ENCODE assay signal across 12 cellular contexts in the genomic region with DNA sequence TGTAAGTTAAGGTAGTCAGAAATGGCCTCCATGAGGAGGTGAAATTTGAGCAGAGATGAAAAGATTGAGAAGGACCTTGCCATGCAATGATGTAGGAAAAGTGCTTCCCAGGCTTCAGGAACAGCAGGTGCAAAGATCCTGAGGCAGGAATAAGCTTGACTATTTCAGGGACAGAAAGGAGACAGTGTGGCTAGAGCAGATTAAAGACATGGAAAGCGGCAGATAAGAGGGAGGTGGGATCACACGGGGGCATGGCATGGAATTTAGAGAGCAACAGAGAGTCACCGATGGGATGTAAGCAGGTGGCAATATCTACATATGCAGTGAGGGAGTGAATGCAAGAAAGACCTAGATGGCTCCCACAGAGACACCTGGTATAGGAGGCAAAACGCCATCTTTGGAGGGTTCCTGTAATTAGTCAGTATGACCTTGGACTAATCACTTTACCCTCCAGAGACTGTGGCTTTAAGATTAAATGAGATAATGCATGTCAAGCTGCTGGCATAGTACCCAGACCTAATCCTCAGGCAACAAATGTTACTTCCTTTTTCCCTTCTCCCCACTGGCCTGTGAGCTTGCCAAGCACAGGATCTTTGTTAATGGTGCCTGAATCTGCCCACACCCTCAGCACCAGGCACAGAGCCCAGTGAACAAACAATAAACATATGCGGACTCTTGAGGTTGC. TPM values are rescaled to one million over a fixed set of nuclear protein-coding genes. Genes with fewer than 3 reads are reported as not detected.
DNase-seq lines count a peak whose midpoint lies in the region; ATAC-seq and TF ChIP-seq lines count a peak whose summit lies in the region.
"Had no signal": no experiment of that assay in that cellular context is flagged by ENCODE, and none has a peak within 500 bp of the region (broad histone marks: within the 10 kb centered on the region; RNA-seq: fewer than 3 reads in every experiment).

No MANE protein-coding gene starts in this region.

- H3K27ac ChIP-seq in GM23338 (ENCODE audit: low read depth), result no peak overlapping the region
- H3K27ac ChIP-seq: KMS-11 had no signal

- no peak overlapping the region for H3K4me3 ChIP-seq in BJ (ENCODE audit: low read depth, low read length)
- H3K4me3 ChIP-seq in astrocyte of the spinal cord (ENCODE audit: low read depth, low read length), result no peak overlapping the region
- H3K4me3 ChIP-seq in GM23338, result no peak overlapping the region

- in situ Hi-C loops in astrocyte of the spinal cord (cut with HindIII; ENCODE audit: low sequenced_read_pairs), result no loop called here

- 0 out of 2 replicates have a peak, but pooled peaks cover 5% of the 10 kb centered on the region for H3K4me1 ChIP-seq in GM23338 (ENCODE audit: insufficient read depth)

- POLR2A ChIA-PET in BJ (lab: Charles Lee), result no interaction called here

- peaks cover 8% of the 10 kb centered on the region; the same call in 2 of the 3 replicates for H3K4me1 Mint-ChIP-seq in GM23338

- H3K4me2 ChIP-seq in GM23338, result no peak overlapping the region
- H3K4me2 ChIP-seq: KMS-11 had no signal

- TF ChIP-seq CTCF in BJ (IDR thresholded peaks at IDR 0.05; ENCODE audit: insufficient read depth, low read depth, low read length) (no peak), astrocyte of the spinal cord (IDR thresholded peaks at IDR 0.05; ENCODE audit: low read depth, low read length) (no peak), GM23338 (conservative IDR thresholded peaks at IDR 0.05; ENCODE audit: low read depth in 2 of 2) (no peak)

- no peaks in the 10 kb centered on the region for H3K9me3 Mint-ChIP-seq in GM23338
- H3K9me3 Mint-ChIP-seq: nephron had no signal

- peaks cover 27% of the 10 kb centered on the region for H3K27me3 ChIP-seq in BJ (ENCODE audit: control insufficient read depth, insufficient read depth, low read length)
- no peaks in the 10 kb centered on the region for H3K27me3 ChIP-seq in GM23338 (ENCODE audit: insufficient read depth)

- CTCF ChIA-PET in BJ (lab: Yijun Ruan, JAX), result interaction anchor here (0.6 to 1.3 kb wide), 10 partner anchors 12 to 114 kb away, joined by 3 to 6 read pairs (median 3); partner anchors contain the start of gene ACER3

- no peaks in the 10 kb centered on the region for H3F3A ChIP-seq in GM23338 (replicated peaks; ENCODE audit: low read depth)

- no peaks in the 10 kb centered on the region for H3K36me3 Mint-ChIP-seq in GM23338 (ENCODE audit: low read depth)

- H3K27ac Mint-ChIP-seq in GM23338, result no peak overlapping the region
- H3K27ac Mint-ChIP-seq: nephron had no signal

- H3K4me3 Mint-ChIP-seq in GM23338, result no peak overlapping the region
- H3K4me3 Mint-ChIP-seq: nephron had no signal

- H3K79me2 ChIP-seq in GM23338 (replicated peaks; ENCODE audit: insufficient read depth), result no peaks in the 10 kb centered on the region

- no peaks in the 10 kb centered on the region for H4K20me1 ChIP-seq in GM23338 (replicated peaks; ENCODE audit: insufficient read depth)

- no peaks in the 10 kb centered on the region for H3K36me3 ChIP-seq in BJ (ENCODE audit: control insufficient read depth, insufficient read depth, low read length)
- H3K36me3 ChIP-seq in GM23338 (ENCODE audit: insufficient read depth), result no peaks in the 10 kb centered on the region

- DNase-seq in BJ (ENCODE audit: low read depth) (peak; percentile 59), NCI-H1092 treated with DMSO at 0.1 percent for 48 hours (lab: John Stamatoyannopoulos, UW) (peak; percentile 97), astrocyte of the spinal cord (ENCODE audit: low read depth, low spot score) (peak; percentile 58), lung microvascular endothelial cell (ENCODE audit: low read depth in 2 of 2) (peak; percentile 40 to 49), GM23338 (ENCODE audit: low spot score) (no peak), iPS-NIHi7 (ENCODE audit: extremely low spot score) (no peak)
- no peak for DNase-seq in stimulated activated CD4-positive, alpha-beta T cell treated with anti-CD3 and anti-CD28 coated beads, Interleukin-4, amount 100 ng/mL, for 24 hours
- DNase-seq: activated CD4-positive, CD25-positive, alpha-beta regulatory T cell; GDM1 had no signal

- H2AFZ ChIP-seq in GM23338, result no peak overlapping the region

- peaks cover 3% of the 10 kb centered on the region for H3K27me3 Mint-ChIP-seq in GM23338 (ENCODE audit: insufficient read depth, low read depth, poor library complexity)

- no peaks in the 10 kb centered on the region for H3K9me2 ChIP-seq in GM23338 (ENCODE audit: insufficient read depth)

- ATAC-seq in GM23338 (no peak), HG03045 (IDR thresholded peaks at IDR 0.05; ENCODE audit: unreplicated experiment) (no peak)

TF ChIP-seq in GM23338, 12 proteins besides CTCF, POLR2A, EP300 and RAD21 (continues in another document):
- TF ChIP-seq ZNF114 (CRISPR knock-in tag; IDR thresholded peaks at IDR 0.05), result no peak
- no peak for TF ChIP-seq POLR2AphosphoS5 (IDR thresholded peaks at IDR 0.05; ENCODE audit: low read depth)
- no peak for TF ChIP-seq ZNF462 (CRISPR knock-in tag; IDR thresholded peaks at IDR 0.05)
- TF ChIP-seq CREB1 (CRISPR knock-in tag; IDR thresholded peaks at IDR 0.05; ENCODE audit: low read depth), result no peak
- TF ChIP-seq EZH2phosphoT487 (IDR thresholded peaks at IDR 0.05; ENCODE audit: unreplicated experiment), result no peak

RNA-seq across cellular contexts. Expression of gene ACER3, which starts 24.6 kb away (rescaled TPM):
- 9.7 and 13.9 TPM in 2 replicates for polyA plus RNA-seq in BJ (2011; rRNA removed)
- 5.4 and 6.7 TPM in 2 replicates for polyA minus RNA-seq in BJ (2011; rRNA and poly(A)+ RNA removed)
- total RNA-seq in lung microvascular endothelial cell, result 10.7 and 13.5 TPM in 2 replicates
- 25.2 and 26.5 TPM in 2 replicates for total RNA-seq in GM23338 (2014; rRNA removed; shearing (Covaris generic))
- 5.2 and 6.2 TPM in 2 replicates for polyA plus RNA-seq in GM23338 (2016; fragmentation: Nextera tagmentation; extraction: Ambion mirVana)

RNA-seq across cellular contexts. Expression of gene TSKU, which starts 52.9 kb away (rescaled TPM):
- polyA plus RNA-seq in BJ (2011; rRNA removed) (16.0 and 27.3 TPM in 2 replicates), GM23338 (2016; fragmentation: Nextera tagmentation; extraction: Ambion mirVana) (9.0 and 11.7 TPM in 2 replicates)
- polyA minus RNA-seq in BJ (2011; rRNA and poly(A)+ RNA removed), result 12.7 and 20.0 TPM in 2 replicates
- total RNA-seq in lung microvascular endothelial cell, result 3.2 and 3.9 TPM in 2 replicates
- 31.1 and 33.8 TPM in 2 replicates for total RNA-seq in GM23338 (2014; rRNA removed; shearing (Covaris generic))

Comparison
In these comparisons a context has a peak if more than half of its experiments do, and no peak if none do; other contexts are left out.
1. DNase-seq: peak in BJ (single experiment), NCI-H1092 treated with DMSO at 0.1 percent for 48 hours (single experiment), astrocyte of the spinal cord (single experiment) and lung microvascular endothelial cell (2 of 2); none in GM23338 (single experiment), stimulated activated CD4-positive, alpha-beta T cell treated with anti-CD3 and anti-CD28 coated beads, Interleukin-4, amount 100 ng/mL, for 24 hours (single experiment) and iPS-NIHi7 (single experiment).